ENCODE assay signal across 20 cellular contexts in the genomic region with DNA sequence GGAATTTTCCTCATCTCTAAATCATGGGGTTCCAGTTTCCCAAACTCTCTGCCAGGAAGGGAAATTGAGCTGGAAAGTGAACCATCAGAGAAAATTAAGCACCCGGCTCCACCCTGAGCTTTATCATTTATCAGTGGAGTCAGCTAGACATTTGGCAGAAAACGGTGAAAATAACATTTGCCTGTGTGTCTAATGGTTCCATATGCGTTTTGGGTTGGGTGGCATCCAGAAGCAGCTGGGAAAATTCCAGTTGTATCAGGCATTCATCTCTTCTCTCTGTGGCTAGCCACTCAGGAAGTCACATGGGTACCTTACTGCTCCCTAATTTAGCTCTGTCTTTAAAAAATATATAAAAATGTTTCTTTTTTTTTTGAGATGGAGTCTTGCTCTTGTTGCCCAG. TPM values are rescaled to one million over a fixed set of nuclear protein-coding genes. Genes with fewer than 3 reads are reported as not detected.
DNase-seq lines count a peak whose midpoint lies in the region; ATAC-seq, FAIRE-seq and TF ChIP-seq lines count a peak whose summit lies in the region.
"Had no signal": no experiment of that assay in that cellular context is flagged by ENCODE, and none has a peak within 500 bp of the region (broad histone marks: within the 10 kb centered on the region; RNA-seq: fewer than 3 reads in every experiment).

No MANE protein-coding gene starts in this region.

- TF ChIP-seq CTCF in DND-41 (IDR thresholded peaks at IDR 0.05; ENCODE audit: borderline replicate concordance, extremely low read depth, low read length, poor library complexity, severe bottlenecking) (no peak), astrocyte (IDR thresholded peaks at IDR 0.05; ENCODE audit: insufficient read depth, low read depth, low read length) (no peak)

- H3K9me3 Mint-ChIP-seq in astrocyte (ENCODE audit: unreplicated experiment): no peaks in the 10 kb centered on the region
- H3K9me3 Mint-ChIP-seq: activated CD4-positive, alpha-beta T cell treated with anti-CD3 and anti-CD28 coated beads, Interleukin-2, amount 10 ng/mL, durations not matched to agents 7 days and 5 days; dendritic cell treated with granulocyte-macrophage colony-stimulating factor and Interleukin-4, amounts not matched to agents 40 ng/mL and 50 ng/mL, for 4 days; IgD-negative memory B cell had no signal

- H3K79me2 ChIP-seq in DND-41 (ENCODE audit: insufficient read depth, low read length) (no peaks in the 10 kb centered on the region), astrocyte (ENCODE audit: insufficient read depth, low read length) (no peaks in the 10 kb centered on the region)
- H3K79me2 ChIP-seq: hepatocyte had no signal

- H3K4me3 Mint-ChIP-seq in astrocyte (ENCODE audit: unreplicated experiment): no peak overlapping the region
- H3K4me3 Mint-ChIP-seq: activated CD4-positive, alpha-beta T cell treated with anti-CD3 and anti-CD28 coated beads, Interleukin-2, amount 10 ng/mL, durations not matched to agents 7 days and 5 days; B cell; dendritic cell treated with granulocyte-macrophage colony-stimulating factor and Interleukin-4, amounts not matched to agents 40 ng/mL and 50 ng/mL, for 4 days; IgD-negative memory B cell had no signal

- peaks cover 2% of the 10 kb centered on the region for H3K36me3 Mint-ChIP-seq in astrocyte (ENCODE audit: low read depth, unreplicated experiment)
- H3K36me3 Mint-ChIP-seq: IgD-negative memory B cell had no signal

- H3K4me1 Mint-ChIP-seq in astrocyte (ENCODE audit: low read depth, unreplicated experiment): peaks cover 3% of the 10 kb centered on the region

- no peak for DNase-seq in DND-41
- DNase-seq in M059J (ENCODE audit: low read depth): peak; percentile 79
- peak; percentile 89 for DNase-seq in astrocyte (ENCODE audit: low read depth)
- DNase-seq in mesenteric fat pad (ENCODE audit: low spot score): peak; percentile 6
- DNase-seq in RKO (ENCODE audit: low spot score): no peak
- no peak for DNase-seq in NCI-H1048 (lab: John Stamatoyannopoulos, UW)
- DNase-seq: activated CD4-positive, alpha-beta T cell treated with anti-CD3 and anti-CD28 coated beads, Interleukin-2, amount 10 ng/mL, durations not matched to agents 7 days and 5 days; activated naive CD4-positive, alpha-beta T cell treated with Interleukin-2 at 50 U/mL for 16 hours; body of pancreas; DMS53; NCI-H1105 treated with DMSO at 0.1 percent for 48 hours; stimulated activated CD4-positive, alpha-beta T cell treated with anti-CD3 and anti-CD28 coated beads, Interleukin-4, amount 100 ng/mL, for 1 hour; stimulated activated CD8-positive, alpha-beta memory T cell treated with anti-CD3 and anti-CD28 coated beads, Interleukin-4, amount 100 ng/mL, for 48 hours; T1000 had no signal

- H3K27me3 ChIP-seq in DND-41 (ENCODE audit: insufficient read depth, low read length, poor library complexity) (no peaks in the 10 kb centered on the region), astrocyte (ENCODE audit: insufficient read depth, low read length) (no peaks in the 10 kb centered on the region)
- H3K27me3 ChIP-seq: body of pancreas, hepatocyte had no signal

- H3K4me2 ChIP-seq in DND-41 (ENCODE audit: insufficient read depth, low read length) (no peak overlapping the region), astrocyte (ENCODE audit: low read length) (no peak overlapping the region)
- H3K4me2 ChIP-seq: hepatocyte had no signal

- no peak for FAIRE-seq in astrocyte (lab: Jason Lieb, UNC)

- H4K20me1 ChIP-seq in DND-41 (ENCODE audit: insufficient read depth, low read length) (no peaks in the 10 kb centered on the region), astrocyte (ENCODE audit: insufficient read depth, low read length) (no peaks in the 10 kb centered on the region)

- H2AFZ ChIP-seq in DND-41 (ENCODE audit: low read depth, low read length) (no peak overlapping the region), astrocyte (ENCODE audit: low read depth, low read length) (no peak overlapping the region)
- H2AFZ ChIP-seq: hepatocyte had no signal

- H3K27ac ChIP-seq in DND-41 (ENCODE audit: low read length) (no peak overlapping the region), astrocyte (ENCODE audit: low read depth, low read length) (no peak overlapping the region)
- H3K27ac ChIP-seq: body of pancreas, hepatocyte had no signal

- no peaks in the 10 kb centered on the region for H3K9me3 ChIP-seq in DND-41 (ENCODE audit: insufficient read depth, low read length, severe bottlenecking)
- no peaks in the 10 kb centered on the region for H3K9me3 ChIP-seq in astrocyte (ENCODE audit: insufficient read depth, low read depth, low read length)
- H3K9me3 ChIP-seq: body of pancreas had no signal

- peaks cover 9% of the 10 kb centered on the region; the same call in 1 of the 2 replicates for H3K4me1 ChIP-seq in DND-41 (ENCODE audit: insufficient read depth, low read length)
- H3K4me1 ChIP-seq in astrocyte (ENCODE audit: insufficient read depth, low read length): no peaks in the 10 kb centered on the region

- peaks cover 9% of the 10 kb centered on the region for H3K27me3 Mint-ChIP-seq in astrocyte (ENCODE audit: low read depth, unreplicated experiment)
- H3K27me3 Mint-ChIP-seq: activated CD4-positive, alpha-beta T cell treated with anti-CD3 and anti-CD28 coated beads, Interleukin-2, amount 10 ng/mL, durations not matched to agents 7 days and 5 days; B cell; dendritic cell treated with granulocyte-macrophage colony-stimulating factor and Interleukin-4, amounts not matched to agents 40 ng/mL and 50 ng/mL, for 4 days; IgD-negative memory B cell had no signal

- H3K4me3 ChIP-seq in DND-41 (ENCODE audit: low read depth in 1 of 2, low read length in 2 of 2) (no peak overlapping the region), astrocyte (ENCODE audit: insufficient read depth, low read depth, low read length) (no peak overlapping the region)
- H3K4me3 ChIP-seq: body of pancreas, hepatocyte had no signal

- H3K9ac ChIP-seq in DND-41 (ENCODE audit: low read depth, low read length): no peak overlapping the region
- no peak overlapping the region for H3K9ac ChIP-seq in astrocyte (ENCODE audit: low read length)

- ATAC-seq in DND-41 (ENCODE audit: insufficient read depth, low read depth): peak; percentile 63
- no peak for ATAC-seq in HG02798 (IDR thresholded peaks at IDR 0.05; ENCODE audit: poor library complexity, unreplicated experiment)
- no peak for ATAC-seq in GM19328 (IDR thresholded peaks at IDR 0.05; ENCODE audit: unreplicated experiment)
- ATAC-seq: body of pancreas had no signal

- no peak overlapping the region for H3K27ac Mint-ChIP-seq in astrocyte (ENCODE audit: unreplicated experiment)
- H3K27ac Mint-ChIP-seq: activated CD4-positive, alpha-beta T cell treated with anti-CD3 and anti-CD28 coated beads, Interleukin-2, amount 10 ng/mL, durations not matched to agents 7 days and 5 days; B cell; dendritic cell treated with granulocyte-macrophage colony-stimulating factor and Interleukin-4, amounts not matched to agents 40 ng/mL and 50 ng/mL, for 4 days; IgD-negative memory B cell had no signal

- H3K36me3 ChIP-seq in DND-41 (ENCODE audit: insufficient read depth, low read length): no peaks in the 10 kb centered on the region
- H3K36me3 ChIP-seq in astrocyte (ENCODE audit: insufficient read depth, low read length): no peaks in the 10 kb centered on the region

RNA-seq across cellular contexts. Expression of a gene that starts 25.4 kb away (rescaled TPM):
- total RNA-seq in M059J (2014; rRNA removed; shearing (Covaris generic)): 104 and 156 TPM in 2 replicates
- 77.0 and 77.4 TPM in 2 replicates for total RNA-seq in astrocyte
- total RNA-seq in mesenteric fat pad: 43.4 TPM

Comparison
In these comparisons a context has a peak if more than half of its experiments do, and no peak if none do; other contexts are left out.
1. DNase-seq: peak in M059J (single experiment), astrocyte (single experiment) and mesenteric fat pad (single experiment); none in DND-41 (single experiment), RKO (single experiment) and NCI-H1048 (single experiment).